In genomic region chr4:14196141-14196540, GRCh38 we compare ENCODE assay signal across 10 cellular contexts.
DNase-seq lines count a peak whose midpoint lies in the region; ATAC-seq and TF ChIP-seq lines count a peak whose summit lies in the region.
"Had no signal": no experiment of that assay in that cellular context is flagged by ENCODE, and none has a peak within 500 bp of the region (broad histone marks: within the 10 kb centered on the region; RNA-seq: fewer than 3 reads in every experiment).

No MANE protein-coding gene starts in this region.

- H3K9me2 ChIP-seq in HCT116 (ENCODE audit: insufficient read depth) (no peaks in the 10 kb centered on the region), OCI-LY7 (ENCODE audit: insufficient read depth, low read length) (no peaks in the 10 kb centered on the region)

- BruUV-seq in HCT116 (replicated peaks; lab: Mats Ljungman, UMichigan) (no TSS peak), OCI-LY7 (replicated peaks; lab: Mats Ljungman, UMichigan) (no TSS peak)

- POLR2A ChIA-PET in HCT116 (lab: Charles Lee), result no interaction called here
- POLR2A ChIA-PET in activated CD4-positive, alpha-beta memory T cell treated with anti-CD3 and anti-CD28 coated beads, Interleukin-2, amount 10 ng/mL, durations not matched to agents 7 days and 5 days (lab: Charles Lee), result no interaction called here
- POLR2A ChIA-PET in OCI-LY7 (lab: Charles Lee), result interaction anchor here (0.7 kb wide), 1 partner anchor 1093 kb away, joined by 3 read pairs; no protein-coding TSS in a partner anchor

- H3K27ac ChIP-seq in HCT116 (ENCODE audit: low read depth, low read length) (no peak overlapping the region), OCI-LY7 (ENCODE audit: low read depth, low read length, poor library complexity, severe bottlenecking) (no peak overlapping the region)
- H3K27ac ChIP-seq: upper lobe of left lung had no signal

- intact Hi-C loops in HCT116 (cut with micrococcal nuclease), result no loop called here
- intact Hi-C loops in OCI-LY7 (cut with micrococcal nuclease; ENCODE audit: unreplicated experiment), result no loop called here

- H3K36me3 ChIP-seq in HCT116 (ENCODE audit: control insufficient read depth in 1 of 2, insufficient read depth in 2 of 2, low read length in 2 of 2) (no peaks in the 10 kb centered on the region), OCI-LY7 (ENCODE audit: insufficient read depth, low read length) (no peaks in the 10 kb centered on the region)
- H3K36me3 ChIP-seq: upper lobe of left lung had no signal

- no peak for TF ChIP-seq RAD21 in HCT116 (IDR thresholded peaks at IDR 0.05; ENCODE audit: low read depth)

- CTCF ChIA-PET in HCT116 (lab: Charles Lee), result no interaction called here
- CTCF ChIA-PET in activated CD4-positive, alpha-beta memory T cell treated with anti-CD3 and anti-CD28 coated beads, Interleukin-2, amount 10 ng/mL, durations not matched to agents 7 days and 5 days (lab: Charles Lee), result no interaction called here
- CTCF ChIA-PET in OCI-LY7 (lab: Charles Lee; ENCODE audit: unreplicated experiment), result no interaction called here

- H3K79me2 ChIP-seq in HCT116 (ENCODE audit: insufficient read depth, low read length), result no peaks in the 10 kb centered on the region
- H3K79me2 ChIP-seq in OCI-LY7 (ENCODE audit: insufficient read depth, low read depth, low read length), result no peaks in the 10 kb centered on the region

- H3K36me3 Mint-ChIP-seq in activated CD4-positive, alpha-beta memory T cell treated with anti-CD3 and anti-CD28 coated beads, Interleukin-2, amount 10 ng/mL, durations not matched to agents 7 days and 5 days (ENCODE audit: low read depth), result no peaks in the 10 kb centered on the region
- H3K36me3 Mint-ChIP-seq: brain had no signal

- no peak overlapping the region for H2AFZ ChIP-seq in HCT116 (ENCODE audit: low read depth, low read length, poor library complexity, severe bottlenecking)
- no peak overlapping the region for H2AFZ ChIP-seq in OCI-LY7 (ENCODE audit: low read length)

- H3K4me3 ChIP-seq in HCT116 (replicated peaks in 1 of 2; ENCODE audit: low read depth in 1 of 2, low read length in 2 of 2) (no peak overlapping the region), OCI-LY7 (ENCODE audit: low read depth, low read length, poor library complexity, severe bottlenecking) (no peak overlapping the region)
- H3K4me3 ChIP-seq: upper lobe of left lung had no signal

- H3K4me1 ChIP-seq in HCT116 (ENCODE audit: control insufficient read depth in 1 of 2, insufficient read depth in 2 of 2, low read length in 2 of 2) (no peaks in the 10 kb centered on the region), OCI-LY7 (ENCODE audit: insufficient read depth, low read length, poor library complexity, severe bottlenecking) (no peaks in the 10 kb centered on the region)
- H3K4me1 ChIP-seq: upper lobe of left lung had no signal

- peaks cover 0 to 31% of the 10 kb centered on the region in 2 experiments; a peak in 3 of 4 replicates for H3K9me3 ChIP-seq in HCT116 (ENCODE audit: control insufficient read depth in 1 of 2, insufficient read depth in 1 of 2, low read depth in 1 of 2, low read length in 2 of 2)
- H3K9me3 ChIP-seq in OCI-LY7 (ENCODE audit: low read length), result no peaks in the 10 kb centered on the region
- H3K9me3 ChIP-seq: upper lobe of left lung had no signal

- H3K4me2 ChIP-seq in HCT116 (ENCODE audit: low read length) (no peak overlapping the region), OCI-LY7 (ENCODE audit: low read length) (no peak overlapping the region)

- no peak for TF ChIP-seq POLR2A in HCT116 (IDR thresholded peaks at IDR 0.05; ENCODE audit: borderline replicate concordance, extremely low read depth, insufficient read depth, insufficient read length)

- H3K27me3 Mint-ChIP-seq in activated CD4-positive, alpha-beta memory T cell treated with anti-CD3 and anti-CD28 coated beads, Interleukin-2, amount 10 ng/mL, durations not matched to agents 7 days and 5 days, result no peaks in the 10 kb centered on the region

- H3K9ac ChIP-seq in HCT116 (ENCODE audit: low read length), result no peak overlapping the region

- H4K20me1 ChIP-seq in HCT116 (ENCODE audit: insufficient read depth) (no peaks in the 10 kb centered on the region), OCI-LY7 (ENCODE audit: insufficient read depth, low read length) (no peaks in the 10 kb centered on the region)

- no peak for TF ChIP-seq CTCF in HCT116 (IDR thresholded peaks at IDR 0.05 in 2 of 3, conservative IDR thresholded peaks at IDR 0.05 in 1 of 3; ENCODE audit: borderline replicate concordance in 1 of 3, insufficient read depth in 1 of 3, low read depth in 2 of 3, low read length in 2 of 3)
- TF ChIP-seq CTCF in OCI-LY7 (conservative IDR thresholded peaks at IDR 0.05; ENCODE audit: low read length), result no peak

- ATAC-seq in HCT116, result no peak
- no peak for ATAC-seq in GM19328 (IDR thresholded peaks at IDR 0.05; ENCODE audit: unreplicated experiment)

- no peak overlapping the region for H3K27ac Mint-ChIP-seq in activated CD4-positive, alpha-beta memory T cell treated with anti-CD3 and anti-CD28 coated beads, Interleukin-2, amount 10 ng/mL, durations not matched to agents 7 days and 5 days
- H3K27ac Mint-ChIP-seq: brain had no signal

- H3K9me3 Mint-ChIP-seq in activated CD4-positive, alpha-beta memory T cell treated with anti-CD3 and anti-CD28 coated beads, Interleukin-2, amount 10 ng/mL, durations not matched to agents 7 days and 5 days, result no peaks in the 10 kb centered on the region

- H3K4me3 Mint-ChIP-seq in activated CD4-positive, alpha-beta memory T cell treated with anti-CD3 and anti-CD28 coated beads, Interleukin-2, amount 10 ng/mL, durations not matched to agents 7 days and 5 days, result no peak overlapping the region

- no peaks in the 10 kb centered on the region for H3K27me3 ChIP-seq in HCT116 (ENCODE audit: insufficient read depth, low read length)
- H3K27me3 ChIP-seq: upper lobe of left lung had no signal

- RAD21 ChIA-PET in HCT116 (lab: Charles Lee; ENCODE audit: low non-redundant PET in 1 of 2, low total read pairs in 2 of 2, uncharacterized antibody in 2 of 2, unreplicated experiment in 2 of 2), result no interaction called here

- no peaks in the 10 kb centered on the region for H3K4me1 Mint-ChIP-seq in activated CD4-positive, alpha-beta memory T cell treated with anti-CD3 and anti-CD28 coated beads, Interleukin-2, amount 10 ng/mL, durations not matched to agents 7 days and 5 days
- H3K4me1 Mint-ChIP-seq: brain had no signal

- DNase-seq in A172 (ENCODE audit: low spot score), result peak; percentile 69
- no peak for DNase-seq in HCT116 (ENCODE audit: low read depth, low spot score)
- DNase-seq in amniotic stem cell (lab: John Stamatoyannopoulos, UW), result peak; percentile 18
- DNase-seq in hepatic stellate cell (ENCODE audit: low spot score), result peak; percentile 9
- no peak for DNase-seq in NCI-H345 (lab: John Stamatoyannopoulos, UW)
- no peak for DNase-seq in activated CD4-positive, alpha-beta memory T cell treated with anti-CD3 and anti-CD28 coated beads, Interleukin-2, amount 10 ng/mL, durations not matched to agents 7 days and 5 days
- no peak for DNase-seq in OCI-LY7 (ENCODE audit: low spot score)

TF ChIP-seq in HCT116, 20 proteins besides CTCF, POLR2A, EP300 and RAD21:
- no peak for TF ChIP-seq MAX (IDR thresholded peaks at IDR 0.05)
- TF ChIP-seq, protein P1, sequence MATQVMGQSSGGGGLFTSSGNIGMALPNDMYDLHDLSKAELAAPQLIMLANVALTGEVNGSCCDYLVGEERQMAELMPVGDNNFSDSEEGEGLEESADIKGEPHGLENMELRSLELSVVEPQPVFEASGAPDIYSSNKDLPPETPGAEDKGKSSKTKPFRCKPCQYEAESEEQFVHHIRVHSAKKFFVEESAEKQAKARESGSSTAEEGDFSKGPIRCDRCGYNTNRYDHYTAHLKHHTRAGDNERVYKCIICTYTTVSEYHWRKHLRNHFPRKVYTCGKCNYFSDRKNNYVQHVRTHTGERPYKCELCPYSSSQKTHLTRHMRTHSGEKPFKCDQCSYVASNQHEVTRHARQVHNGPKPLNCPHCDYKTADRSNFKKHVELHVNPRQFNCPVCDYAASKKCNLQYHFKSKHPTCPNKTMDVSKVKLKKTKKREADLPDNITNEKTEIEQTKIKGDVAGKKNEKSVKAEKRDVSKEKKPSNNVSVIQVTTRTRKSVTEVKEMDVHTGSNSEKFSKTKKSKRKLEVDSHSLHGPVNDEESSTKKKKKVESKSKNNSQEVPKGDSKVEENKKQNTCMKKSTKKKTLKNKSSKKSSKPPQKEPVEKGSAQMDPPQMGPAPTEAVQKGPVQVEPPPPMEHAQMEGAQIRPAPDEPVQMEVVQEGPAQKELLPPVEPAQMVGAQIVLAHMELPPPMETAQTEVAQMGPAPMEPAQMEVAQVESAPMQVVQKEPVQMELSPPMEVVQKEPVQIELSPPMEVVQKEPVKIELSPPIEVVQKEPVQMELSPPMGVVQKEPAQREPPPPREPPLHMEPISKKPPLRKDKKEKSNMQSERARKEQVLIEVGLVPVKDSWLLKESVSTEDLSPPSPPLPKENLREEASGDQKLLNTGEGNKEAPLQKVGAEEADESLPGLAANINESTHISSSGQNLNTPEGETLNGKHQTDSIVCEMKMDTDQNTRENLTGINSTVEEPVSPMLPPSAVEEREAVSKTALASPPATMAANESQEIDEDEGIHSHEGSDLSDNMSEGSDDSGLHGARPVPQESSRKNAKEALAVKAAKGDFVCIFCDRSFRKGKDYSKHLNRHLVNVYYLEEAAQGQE (IDR thresholded peaks at IDR 0.05; ENCODE audit: low read depth), result peak; percentile 47

Comparison
In these comparisons a context has a peak if more than half of its experiments do, and no peak if none do; other contexts are left out.
1. DNase-seq: peak in A172 (single experiment), amniotic stem cell (single experiment) and hepatic stellate cell (single experiment); none in HCT116 (single experiment), NCI-H345 (single experiment), activated CD4-positive, alpha-beta memory T cell treated with anti-CD3 and anti-CD28 coated beads, Interleukin-2, amount 10 ng/mL, durations not matched to agents 7 days and 5 days (single experiment) and OCI-LY7 (single experiment).